Comparison of ENCODE assay signal across 9 cellular contexts in the genomic region with DNA sequence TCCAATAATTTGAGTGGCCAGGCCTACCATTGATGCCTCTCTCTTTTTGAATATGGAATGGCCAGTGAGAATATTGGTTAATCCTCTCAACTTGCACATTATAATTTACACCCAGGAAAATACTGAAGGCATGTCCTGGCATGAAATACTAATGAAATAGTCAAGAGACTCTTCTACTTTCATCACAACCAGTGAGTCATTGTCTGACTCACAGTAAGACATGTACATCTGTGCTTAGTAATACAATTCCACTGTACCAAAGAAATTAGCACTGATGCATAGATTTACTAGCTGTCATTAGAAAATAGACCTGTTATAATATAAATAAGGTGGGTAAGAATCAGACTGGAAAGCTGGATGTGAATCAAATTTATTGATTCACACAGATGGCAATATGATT. TPM values are rescaled to one million over a fixed set of nuclear protein-coding genes. Genes with fewer than 3 reads are reported as not detected.
DNase-seq lines count a peak whose midpoint lies in the region; ATAC-seq, FAIRE-seq and TF ChIP-seq lines count a peak whose summit lies in the region.
"Had no signal": no experiment of that assay in that cellular context is flagged by ENCODE, and none has a peak within 500 bp of the region (broad histone marks: within the 10 kb centered on the region; RNA-seq: fewer than 3 reads in every experiment).

No MANE protein-coding gene starts in this region.

- DNase-seq in activated naive CD4-positive, alpha-beta T cell treated with anti-CD3 and anti-CD28 coated beads, Interleukin-2, amount 50 U/mL, for 72 hours (ENCODE audit: low spot score in 2 of 2): no peak
- DNase-seq in activated naive CD4-positive, alpha-beta T cell treated with Interleukin-2 at 50 U/mL for 16 hours: no peak
- DNase-seq in GM12878 (ENCODE audit: low read depth, low spot score): no peak
- no peak for DNase-seq in type B pancreatic cell (ENCODE audit: extremely low spot score, unreplicated experiment)
- no peak for DNase-seq in prostate gland (ENCODE audit: low spot score)
- no peak for DNase-seq in cerebellar nuclear complex (lab: John Stamatoyannopoulos, UW)
- DNase-seq in neural progenitor cell (ENCODE audit: low spot score): no peak

- POLR2A ChIA-PET in GM12878 (lab: Charles Lee): no interaction called here

- SMC1A ChIA-PET in GM12878 (lab: Charles Lee; ENCODE audit: uncharacterized antibody, unreplicated experiment): interaction anchor here (1.2 kb wide), 1 partner anchor 12 kb away, joined by 3 read pairs; no protein-coding TSS in a partner anchor

- H3K4me2 ChIP-seq in GM12878 (ENCODE audit: control insufficient read depth, insufficient read depth) (no peak overlapping the region), neural progenitor cell (no peak overlapping the region)

- H3K79me2 ChIP-seq in GM12878 (ENCODE audit: control insufficient read depth, insufficient read depth, low read length) (no peaks in the 10 kb centered on the region), neural progenitor cell (ENCODE audit: low read depth) (no peaks in the 10 kb centered on the region)

- in situ Hi-C loops in GM12878 (cut with MboI): no loop called here

- no peak overlapping the region for H2AFZ ChIP-seq in GM12878 (ENCODE audit: control insufficient read depth, low read depth, low read length)
- no peak overlapping the region for H2AFZ ChIP-seq in neural progenitor cell (replicated peaks)

- no peaks in the 10 kb centered on the region for H4K20me1 ChIP-seq in GM12878 (ENCODE audit: control insufficient read depth, insufficient read depth)
- no peaks in the 10 kb centered on the region for H4K20me1 ChIP-seq in neural progenitor cell (ENCODE audit: low read depth)

- no peak for TF ChIP-seq RAD21 in GM12878 (IDR thresholded peaks at IDR 0.05; ENCODE audit: insufficient read depth, low read depth, low read length)

- H3K4me3 Mint-ChIP-seq in type B pancreatic cell: no peak overlapping the region
- no peak overlapping the region for H3K4me3 Mint-ChIP-seq in neural progenitor cell

- H3K9me3 ChIP-seq in GM12878 (replicated peaks; ENCODE audit: control insufficient read depth, insufficient read depth, low read length) (no peaks in the 10 kb centered on the region), prostate gland (no peaks in the 10 kb centered on the region), neural progenitor cell (ENCODE audit: low read depth) (no peaks in the 10 kb centered on the region)

- H3K4me1 Mint-ChIP-seq in type B pancreatic cell (ENCODE audit: unreplicated experiment) (no peaks in the 10 kb centered on the region), neural progenitor cell (no peaks in the 10 kb centered on the region)

- H3K27ac Mint-ChIP-seq in activated naive CD4-positive, alpha-beta T cell treated with anti-CD3 and anti-CD28 coated beads, Interleukin-2, amount 50 U/mL, for 72 hours: peak overlapping the region in 1 of 2 donors; percentile 72
- H3K27ac Mint-ChIP-seq in type B pancreatic cell (peak overlapping the region; percentile 79), neural progenitor cell (no peak overlapping the region)

- RAD21 ChIA-PET in GM12878 (lab: Charles Lee; ENCODE audit: unreplicated experiment): no interaction called here

- CTCF ChIA-PET in GM12878 (lab: Yijun Ruan, JAX): interaction anchor here (0.6 to 1.2 kb wide), 2 partner anchors 14 to 194 kb away, joined by 3 read pairs; no protein-coding TSS in a partner anchor

- TF ChIP-seq EP300 in GM12878 (IDR thresholded peaks at IDR 0.05; ENCODE audit: borderline replicate concordance in 1 of 2, control insufficient read depth in 1 of 2, low read depth in 2 of 2, low read length in 2 of 2): no peak

- no peaks in the 10 kb centered on the region for H3K27me3 ChIP-seq in GM12878 (replicated peaks in 1 of 2; ENCODE audit: control insufficient read depth in 2 of 2, insufficient read depth in 2 of 2, low read length in 1 of 2)
- H3K27me3 ChIP-seq in prostate gland (replicated peaks; ENCODE audit: insufficient read depth): no peaks in the 10 kb centered on the region
- no peaks in the 10 kb centered on the region for H3K27me3 ChIP-seq in neural progenitor cell

- peak; percentile 72 to 84 for ATAC-seq in activated naive CD4-positive, alpha-beta T cell treated with anti-CD3 and anti-CD28 coated beads, Interleukin-2, amount 50 U/mL, for 72 hours
- ATAC-seq in HG03521 (IDR thresholded peaks at IDR 0.05; ENCODE audit: unreplicated experiment) (peak; percentile 66), GM12878 (peak; percentile 73)

- H3K27ac ChIP-seq in GM12878 (ENCODE audit: control insufficient read depth, insufficient read depth) (no peak overlapping the region), prostate gland (no peak overlapping the region), neural progenitor cell (no peak overlapping the region)
- H3K27ac ChIP-seq: C4-2B had no signal

- no TSS peak for BruUV-seq in GM12878 (replicated peaks; lab: Mats Ljungman, UMichigan)

- no peak overlapping the region for H3K4me3 ChIP-seq in GM12878
- no peak overlapping the region for H3K4me3 ChIP-seq in prostate gland
- H3K4me3 ChIP-seq in neural progenitor cell: no peak overlapping the region

- no peaks in the 10 kb centered on the region for H3K9me3 Mint-ChIP-seq in activated naive CD4-positive, alpha-beta T cell treated with anti-CD3 and anti-CD28 coated beads, Interleukin-2, amount 50 U/mL, for 72 hours
- H3K9me3 Mint-ChIP-seq in type B pancreatic cell (no peaks in the 10 kb centered on the region), neural progenitor cell (no peaks in the 10 kb centered on the region)

- H3K27me3 Mint-ChIP-seq in type B pancreatic cell (no peaks in the 10 kb centered on the region), neural progenitor cell (ENCODE audit: insufficient read depth, low read depth) (no peaks in the 10 kb centered on the region)

- H3K9ac ChIP-seq in GM12878 (ENCODE audit: control insufficient read depth, insufficient read depth, low read length) (no peak overlapping the region), neural progenitor cell (no peak overlapping the region)

- intact Hi-C loops in GM12878 (cut with micrococcal nuclease; ENCODE audit: unreplicated experiment): no loop called here
- intact Hi-C loops in prostate gland (cut with DNase I): no loop called here

- H3K36me3 Mint-ChIP-seq in activated naive CD4-positive, alpha-beta T cell treated with anti-CD3 and anti-CD28 coated beads, Interleukin-2, amount 50 U/mL, for 72 hours: no peaks in the 10 kb centered on the region
- no peaks in the 10 kb centered on the region for H3K36me3 Mint-ChIP-seq in type B pancreatic cell
- no peaks in the 10 kb centered on the region for H3K36me3 Mint-ChIP-seq in neural progenitor cell

- TF ChIP-seq POLR2A in GM12878 (IDR thresholded peaks at IDR 0.05; ENCODE audit: low read depth, low read length) (no peak), prostate gland (IDR thresholded peaks at IDR 0.05) (no peak)

- no peak for FAIRE-seq in GM12878 (lab: Jason Lieb, UNC)

- TF ChIP-seq CTCF in GM12878 (IDR thresholded peaks at IDR 0.05 in 2 of 3, conservative IDR thresholded peaks at IDR 0.05 in 1 of 3; ENCODE audit: control insufficient read depth in 2 of 3, extremely low read depth in 1 of 3, insufficient read depth in 1 of 3, low read depth in 3 of 3, low read length in 3 of 3): no peak
- no peak for TF ChIP-seq CTCF in type B pancreatic cell (conservative IDR thresholded peaks at IDR 0.05)
- no peak for TF ChIP-seq CTCF in prostate gland (IDR thresholded peaks at IDR 0.05)
- TF ChIP-seq CTCF in neural progenitor cell (IDR thresholded peaks at IDR 0.05): no peak

- H3F3A ChIP-seq in neural progenitor cell (ENCODE audit: low read depth): no peaks in the 10 kb centered on the region

- no peaks in the 10 kb centered on the region for H3K36me3 ChIP-seq in GM12878 (ENCODE audit: control insufficient read depth in 2 of 2, insufficient read depth in 2 of 2, low read length in 1 of 2)
- no peaks in the 10 kb centered on the region for H3K36me3 ChIP-seq in prostate gland
- no peaks in the 10 kb centered on the region for H3K36me3 ChIP-seq in neural progenitor cell

- H3K4me1 ChIP-seq in GM12878 (ENCODE audit: control insufficient read depth, insufficient read depth, low read length) (no peaks in the 10 kb centered on the region), prostate gland (replicated peaks) (no peaks in the 10 kb centered on the region), neural progenitor cell (no peaks in the 10 kb centered on the region)

TF ChIP-seq in GM12878, 131 proteins besides CTCF, POLR2A, EP300 and RAD21 (continues in another document):
- TF ChIP-seq, protein P1, sequence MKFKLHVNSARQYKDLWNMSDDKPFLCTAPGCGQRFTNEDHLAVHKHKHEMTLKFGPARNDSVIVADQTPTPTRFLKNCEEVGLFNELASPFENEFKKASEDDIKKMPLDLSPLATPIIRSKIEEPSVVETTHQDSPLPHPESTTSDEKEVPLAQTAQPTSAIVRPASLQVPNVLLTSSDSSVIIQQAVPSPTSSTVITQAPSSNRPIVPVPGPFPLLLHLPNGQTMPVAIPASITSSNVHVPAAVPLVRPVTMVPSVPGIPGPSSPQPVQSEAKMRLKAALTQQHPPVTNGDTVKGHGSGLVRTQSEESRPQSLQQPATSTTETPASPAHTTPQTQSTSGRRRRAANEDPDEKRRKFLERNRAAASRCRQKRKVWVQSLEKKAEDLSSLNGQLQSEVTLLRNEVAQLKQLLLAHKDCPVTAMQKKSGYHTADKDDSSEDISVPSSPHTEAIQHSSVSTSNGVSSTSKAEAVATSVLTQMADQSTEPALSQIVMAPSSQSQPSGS (IDR thresholded peaks at IDR 0.05; ENCODE audit: low read length): no peak

RNA-seq across cellular contexts. Expression of a gene that starts 31.6 kb away (rescaled TPM):
- total RNA-seq in activated naive CD4-positive, alpha-beta T cell treated with anti-CD3 and anti-CD28 coated beads, Interleukin-2, amount 50 U/mL, for 72 hours: not detected
- total RNA-seq in GM12878 (2013; cell fraction: nucleolus; rRNA removed): not detected in 2 replicates
- total RNA-seq in GM12878 (2014; rRNA removed): not detected in 2 replicates
- total RNA-seq in GM12878 (2014; rRNA removed; fragmentation: Illumina TruSeq; extraction: Trizol): not detected in 2 replicates
- total RNA-seq in GM12878 (2021): not detected in 2 replicates
- polyA plus RNA-seq in GM12878 (2011; ENCODE audit: low read depth): not detected
- 2.3 and 4.1 TPM in 2 replicates for polyA plus RNA-seq in GM12878 (2011; rRNA removed)
- 0.59 and 0.91 TPM in 2 replicates for polyA plus RNA-seq in GM12878 (2011; cell fraction: cytosol; rRNA removed)
- polyA plus RNA-seq in GM12878 (2011; cell fraction: nucleus; rRNA removed): 1.4 and 2.1 TPM in 2 replicates
- not detected in 2 replicates for polyA plus RNA-seq in GM12878 (2012)
- not detected in 2 replicates for polyA plus RNA-seq in GM12878 (2014; fragmentation: Illumina TruSeq; extraction: Trizol)
- under 1 TPM in 1 of 2 experiments, not detected in 1; 0.08 TPM for polyA plus RNA-seq in GM12878 (2014; fragmentation: Nextera tagmentation; extraction: Ambion mirVana)
- polyA plus RNA-seq in GM12878 (2014; rRNA removed): 0.03 TPM in 1 of 2 replicates, not detected in the other
- not detected for polyA plus RNA-seq in GM12878 (2016; fragmentation: Nextera tagmentation; extraction: Ambion mirVana)
- polyA minus RNA-seq in GM12878 (2011; rRNA and poly(A)+ RNA removed): 0.98 and 1.4 TPM in 2 replicates
- polyA minus RNA-seq in GM12878 (2011; cell fraction: cytosol; rRNA and poly(A)+ RNA removed): 0.21 TPM in 1 of 2 replicates, not detected in the other
- polyA minus RNA-seq in GM12878 (2011; cell fraction: nucleus; rRNA and poly(A)+ RNA removed): 0.85 and 0.86 TPM in 2 replicates
- total RNA-seq in type B pancreatic cell (ENCODE audit: low replicate concordance): 1.3 and 2.5 TPM in 2 replicates
- total RNA-seq in prostate gland: 1 to 10 TPM; 3.0 to 4.7 TPM
- total RNA-seq in neural progenitor cell (ENCODE audit: low replicate concordance): not detected in 2 replicates
